In the genomic region with DNA sequence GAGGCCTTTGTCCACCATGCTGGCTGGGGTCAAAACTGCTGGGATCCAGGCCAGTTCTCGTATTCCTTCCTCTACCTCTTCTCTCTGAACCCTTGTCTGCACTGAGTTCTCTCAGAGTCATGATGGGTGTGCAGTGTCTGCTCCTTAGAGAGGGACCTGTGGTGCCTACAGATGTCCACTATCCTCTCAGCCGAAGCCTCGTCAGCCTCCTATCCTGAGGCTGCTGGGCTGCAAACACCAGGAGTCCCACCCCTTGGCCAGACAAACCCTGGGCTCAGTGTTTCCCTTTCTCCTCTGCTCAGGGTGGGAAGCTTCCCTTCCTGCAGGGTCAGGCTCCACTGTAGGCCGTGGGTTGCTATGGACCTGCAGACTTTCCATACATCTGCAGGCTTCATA, we compare ENCODE assay signal across 1 cellular context.
TF ChIP-seq lines count a peak whose summit lies in the region.

No MANE protein-coding gene starts in this region.

TF ChIP-seq in HepG2, 621 proteins besides CTCF, POLR2A, EP300 and RAD21 (continues in another document):
- no peak for TF ChIP-seq ZFP41 (CRISPR knock-in tag; IDR thresholded peaks at IDR 0.05; ENCODE audit: borderline replicate concordance)
- TF ChIP-seq UBTF (CRISPR knock-in tag; IDR thresholded peaks at IDR 0.05) = no peak
- 0 out of 2 replicates have a peak, but pooled peaks have one; percentile 8 for TF ChIP-seq SNAPC2 (CRISPR knock-in tag; IDR thresholded peaks at IDR 0.05)
- no peak for TF ChIP-seq ZNF138 (CRISPR knock-in tag; IDR thresholded peaks at IDR 0.05; ENCODE audit: low read depth)
- TF ChIP-seq ZNF264 (CRISPR knock-in tag; IDR thresholded peaks at IDR 0.05) = 0 out of 2 replicates have a peak, but pooled peaks have one; percentile 4
- TF ChIP-seq ZNF263 (CRISPR knock-in tag; IDR thresholded peaks at IDR 0.05) = 0 out of 2 replicates have a peak, but pooled peaks have one; percentile 39
- TF ChIP-seq ARID3A (IDR thresholded peaks at IDR 0.05; ENCODE audit: low read depth, low read length) = no peak
- TF ChIP-seq JDP2 (CRISPR knock-in tag; IDR thresholded peaks at IDR 0.05; ENCODE audit: borderline replicate concordance) = no peak
- TF ChIP-seq XBP1 (CRISPR knock-in tag; IDR thresholded peaks at IDR 0.05) = no peak
- TF ChIP-seq ZMYM4 (CRISPR knock-in tag; IDR thresholded peaks at IDR 0.05) = no peak
- TF ChIP-seq HOXA9 (CRISPR knock-in tag; IDR thresholded peaks at IDR 0.05; ENCODE audit: borderline replicate concordance) = no peak
- 0 out of 2 replicates have a peak, but pooled peaks have one; percentile 33 for TF ChIP-seq ZNF318 (CRISPR knock-in tag; IDR thresholded peaks at IDR 0.05)
- no peak for TF ChIP-seq MIER3 (CRISPR knock-in tag; IDR thresholded peaks at IDR 0.05; ENCODE audit: borderline replicate concordance)
- TF ChIP-seq NR3C1 (CRISPR knock-in tag; IDR thresholded peaks at IDR 0.05) = no peak
- TF ChIP-seq, protein P1, sequence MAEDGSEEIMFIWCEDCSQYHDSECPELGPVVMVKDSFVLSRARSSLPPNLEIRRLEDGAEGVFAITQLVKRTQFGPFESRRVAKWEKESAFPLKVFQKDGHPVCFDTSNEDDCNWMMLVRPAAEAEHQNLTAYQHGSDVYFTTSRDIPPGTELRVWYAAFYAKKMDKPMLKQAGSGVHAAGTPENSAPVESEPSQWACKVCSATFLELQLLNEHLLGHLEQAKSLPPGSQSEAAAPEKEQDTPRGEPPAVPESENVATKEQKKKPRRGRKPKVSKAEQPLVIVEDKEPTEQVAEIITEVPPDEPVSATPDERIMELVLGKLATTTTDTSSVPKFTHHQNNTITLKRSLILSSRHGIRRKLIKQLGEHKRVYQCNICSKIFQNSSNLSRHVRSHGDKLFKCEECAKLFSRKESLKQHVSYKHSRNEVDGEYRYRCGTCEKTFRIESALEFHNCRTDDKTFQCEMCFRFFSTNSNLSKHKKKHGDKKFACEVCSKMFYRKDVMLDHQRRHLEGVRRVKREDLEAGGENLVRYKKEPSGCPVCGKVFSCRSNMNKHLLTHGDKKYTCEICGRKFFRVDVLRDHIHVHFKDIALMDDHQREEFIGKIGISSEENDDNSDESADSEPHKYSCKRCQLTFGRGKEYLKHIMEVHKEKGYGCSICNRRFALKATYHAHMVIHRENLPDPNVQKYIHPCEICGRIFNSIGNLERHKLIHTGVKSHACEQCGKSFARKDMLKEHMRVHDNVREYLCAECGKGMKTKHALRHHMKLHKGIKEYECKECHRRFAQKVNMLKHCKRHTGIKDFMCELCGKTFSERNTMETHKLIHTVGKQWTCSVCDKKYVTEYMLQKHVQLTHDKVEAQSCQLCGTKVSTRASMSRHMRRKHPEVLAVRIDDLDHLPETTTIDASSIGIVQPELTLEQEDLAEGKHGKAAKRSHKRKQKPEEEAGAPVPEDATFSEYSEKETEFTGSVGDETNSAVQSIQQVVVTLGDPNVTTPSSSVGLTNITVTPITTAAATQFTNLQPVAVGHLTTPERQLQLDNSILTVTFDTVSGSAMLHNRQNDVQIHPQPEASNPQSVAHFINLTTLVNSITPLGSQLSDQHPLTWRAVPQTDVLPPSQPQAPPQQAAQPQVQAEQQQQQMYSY (CRISPR knock-in tag; IDR thresholded peaks at IDR 0.05) = peak; percentile 6; the same call in 1 of the 2 replicates
- TF ChIP-seq ATF7 (IDR thresholded peaks at IDR 0.05) = no peak
- 0 out of 2 replicates have a peak, but pooled peaks have one; percentile 2 for TF ChIP-seq ATF7 (CRISPR knock-in tag; IDR thresholded peaks at IDR 0.05)
- TF ChIP-seq HINFP (CRISPR knock-in tag; IDR thresholded peaks at IDR 0.05; ENCODE audit: low read depth) = no peak; the same call in 1 of the 2 replicates
- 0 out of 2 replicates have a peak, but pooled peaks have one; percentile 14 for TF ChIP-seq ZNF567 (CRISPR knock-in tag; IDR thresholded peaks at IDR 0.05; ENCODE audit: borderline replicate concordance)
- no peak for TF ChIP-seq SCMH1 (CRISPR knock-in tag; IDR thresholded peaks at IDR 0.05; ENCODE audit: borderline replicate concordance)
- no peak for TF ChIP-seq MBNL3 (CRISPR knock-in tag; conservative IDR thresholded peaks at IDR 0.05)
- TF ChIP-seq, protein P2, sequence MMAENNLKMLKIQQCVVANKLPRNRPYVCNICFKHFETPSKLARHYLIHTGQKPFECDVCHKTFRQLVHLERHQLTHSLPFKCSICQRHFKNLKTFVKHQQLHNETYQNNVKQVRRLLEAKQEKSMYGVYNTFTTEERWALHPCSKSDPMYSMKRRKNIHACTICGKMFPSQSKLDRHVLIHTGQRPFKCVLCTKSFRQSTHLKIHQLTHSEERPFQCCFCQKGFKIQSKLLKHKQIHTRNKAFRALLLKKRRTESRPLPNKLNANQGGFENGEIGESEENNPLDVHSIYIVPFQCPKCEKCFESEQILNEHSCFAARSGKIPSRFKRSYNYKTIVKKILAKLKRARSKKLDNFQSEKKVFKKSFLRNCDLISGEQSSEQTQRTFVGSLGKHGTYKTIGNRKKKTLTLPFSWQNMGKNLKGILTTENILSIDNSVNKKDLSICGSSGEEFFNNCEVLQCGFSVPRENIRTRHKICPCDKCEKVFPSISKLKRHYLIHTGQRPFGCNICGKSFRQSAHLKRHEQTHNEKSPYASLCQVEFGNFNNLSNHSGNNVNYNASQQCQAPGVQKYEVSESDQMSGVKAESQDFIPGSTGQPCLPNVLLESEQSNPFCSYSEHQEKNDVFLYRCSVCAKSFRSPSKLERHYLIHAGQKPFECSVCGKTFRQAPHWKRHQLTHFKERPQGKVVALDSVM (CRISPR knock-in tag; IDR thresholded peaks at IDR 0.05) = 0 out of 2 replicates have a peak, but pooled peaks have one; percentile 7
- no peak for TF ChIP-seq NR2F6 (IDR thresholded peaks at IDR 0.05)
- no peak for TF ChIP-seq NR2F6 (CRISPR knock-in tag; IDR thresholded peaks at IDR 0.05)
- TF ChIP-seq SSRP1 (CRISPR knock-in tag; IDR thresholded peaks at IDR 0.05) = no peak
- no peak for TF ChIP-seq NFRKB (IDR thresholded peaks at IDR 0.05)
- TF ChIP-seq ARID5B (CRISPR knock-in tag; IDR thresholded peaks at IDR 0.05) = no peak
- TF ChIP-seq HIVEP1 (CRISPR knock-in tag; IDR thresholded peaks at IDR 0.05) = no peak
- 0 out of 2 replicates have a peak, but pooled peaks have one; percentile 7 for TF ChIP-seq ZNF556 (CRISPR knock-in tag; IDR thresholded peaks at IDR 0.05; ENCODE audit: borderline replicate concordance)
